Comparison of ENCODE assay signal across 10 cellular contexts in the genomic region with DNA sequence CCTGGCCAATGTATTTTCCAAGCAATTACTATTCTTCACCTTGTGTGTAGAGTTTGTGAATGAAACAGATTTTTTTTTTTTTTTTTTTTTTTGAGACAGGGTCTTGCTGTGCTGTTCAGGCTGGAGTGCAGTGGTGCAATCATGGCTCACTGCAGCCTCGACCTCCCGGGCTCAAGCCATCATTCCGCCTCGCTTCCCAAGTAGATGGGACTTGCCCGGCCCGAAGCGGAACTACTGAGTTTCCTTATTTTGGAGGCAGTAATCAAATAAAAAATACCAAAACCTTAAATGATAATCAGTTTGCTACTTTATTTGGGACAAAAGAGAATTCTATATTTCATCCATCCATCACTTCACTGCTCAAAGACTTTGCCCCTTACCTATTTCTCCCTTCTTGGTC. TPM values are rescaled to one million over a fixed set of nuclear protein-coding genes. Genes with fewer than 3 reads are reported as not detected.
DNase-seq lines count a peak whose midpoint lies in the region; ATAC-seq, FAIRE-seq and TF ChIP-seq lines count a peak whose summit lies in the region.
"Had no signal": no experiment of that assay in that cellular context is flagged by ENCODE, and none has a peak within 500 bp of the region (broad histone marks: within the 10 kb centered on the region; RNA-seq: fewer than 3 reads in every experiment).

No MANE protein-coding gene starts in this region.

- in situ Hi-C loops in HAP-1 (cut with MboI; ENCODE audit: low sequenced_read_pairs) = no loop called here

- H3K27me3 Mint-ChIP-seq in CD4-positive, CD25-positive, alpha-beta regulatory T cell = no peaks in the 10 kb centered on the region
- H3K27me3 Mint-ChIP-seq: activated CD8-positive, alpha-beta memory T cell treated with anti-CD3 and anti-CD28 coated beads, Interleukin-2, amount 10 ng/mL, durations not matched to agents 7 days and 5 days had no signal

- H3K4me1 Mint-ChIP-seq in CD4-positive, CD25-positive, alpha-beta regulatory T cell = peaks cover 7 to 18% (median 13%) of the 10 kb centered on the region in 4 donors

- peaks cover 0 to 2% (median 0%) of the 10 kb centered on the region in 7 donors for H3K9me3 Mint-ChIP-seq in CD4-positive, CD25-positive, alpha-beta regulatory T cell

- WGBS in pancreas, 2 donors = 94 to 96% methylated on average over 7 of the region's 7 CpGs
- WGBS in adrenal gland, 4 donors = 92 to 96% (median 94%) methylated on average over 7 of the region's 7 CpGs

- H3K27ac Mint-ChIP-seq in CD4-positive, CD25-positive, alpha-beta regulatory T cell = peak overlapping the region in 1 of 3 donors; percentile 94

- H3K9me3 ChIP-seq in CD4-positive, CD25-positive, alpha-beta regulatory T cell (ENCODE audit: control insufficient read depth in 2 of 2, low read length in 2 of 2) = no peaks in the 10 kb centered on the region
- no peaks in the 10 kb centered on the region for H3K9me3 ChIP-seq in Loucy (ENCODE audit: insufficient read depth, low read depth, low read length)
- no peaks in the 10 kb centered on the region for H3K9me3 ChIP-seq in pancreas
- H3K9me3 ChIP-seq in adrenal gland (replicated peaks in 1 of 3) = no peaks in the 10 kb centered on the region
- H3K9me3 ChIP-seq in HAP-1 = no peaks in the 10 kb centered on the region

- FAIRE-seq in pancreas (lab: Jason Lieb, UNC) (no peak), RCC 7860 (lab: Jason Lieb, UNC) (no peak)

- no peak for TF ChIP-seq CTCF in Loucy (conservative IDR thresholded peaks at IDR 0.05; ENCODE audit: low read length)
- TF ChIP-seq CTCF in dorsolateral prefrontal cortex (IDR thresholded peaks at IDR 0.05 in 54 of 56, conservative IDR thresholded peaks at IDR 0.05 in 2 of 56; ENCODE audit: low read depth in 1 of 56, partially characterized antibody in 56 of 56) = no peak
- TF ChIP-seq CTCF in pancreas (IDR thresholded peaks at IDR 0.05) = no peak
- no peak for TF ChIP-seq CTCF in adrenal gland (IDR thresholded peaks at IDR 0.05)

- no peaks in the 10 kb centered on the region for H3K9me2 ChIP-seq in Loucy (replicated peaks; ENCODE audit: low read depth, low read length)

- peak overlapping the region; percentile 85 to 98 (median 98) for H3K4me3 Mint-ChIP-seq in CD4-positive, CD25-positive, alpha-beta regulatory T cell

- DNase-seq in CD4-positive, CD25-positive, alpha-beta regulatory T cell = no peak
- no peak for DNase-seq in dorsolateral prefrontal cortex
- no peak for DNase-seq in pancreas
- DNase-seq in adrenal gland = no peak
- DNase-seq in RCC 7860 (ENCODE audit: low spot score) = no peak
- no peak for DNase-seq in SIG-M5 (lab: John Stamatoyannopoulos, UW)
- no peak for DNase-seq in HAP-1 (ENCODE audit: low spot score in 2 of 2)
- DNase-seq: activated CD8-positive, alpha-beta memory T cell treated with anti-CD3 and anti-CD28 coated beads, Interleukin-2, amount 10 ng/mL, durations not matched to agents 7 days and 5 days; stimulated activated naive CD4-positive, alpha-beta T cell had no signal

- no peaks in the 10 kb centered on the region; the same call in 1 of the 2 replicates for H3K79me2 ChIP-seq in Loucy (ENCODE audit: insufficient read depth, low read length)

- peaks cover 16% of the 10 kb centered on the region for H3K4me1 ChIP-seq in CD4-positive, CD25-positive, alpha-beta regulatory T cell (ENCODE audit: control insufficient read depth, insufficient read depth, low read length, poor library complexity, severe bottlenecking)
- H3K4me1 ChIP-seq in Loucy (ENCODE audit: insufficient read depth, low read length, poor library complexity, severe bottlenecking) = peaks cover 18% of the 10 kb centered on the region
- H3K4me1 ChIP-seq in pancreas = no peaks in the 10 kb centered on the region
- peaks cover 0 to 8% of the 10 kb centered on the region in 2 donors for H3K4me1 ChIP-seq in adrenal gland (replicated peaks in 1 of 2)
- H3K4me1 ChIP-seq in HAP-1 = no peaks in the 10 kb centered on the region

- H3K27ac ChIP-seq in CD4-positive, CD25-positive, alpha-beta regulatory T cell (ENCODE audit: insufficient read depth, low read length, poor library complexity, severe bottlenecking) = no peak overlapping the region
- H3K27ac ChIP-seq in dorsolateral prefrontal cortex (peak overlapping the region in 54 of 59 donors; percentile 64 to 97 (median 91)), pancreas (peak overlapping the region in 1 of 4 donors; percentile 75), adrenal gland (peak overlapping the region in 1 of 5 donors; percentile 70)

- no peaks in the 10 kb centered on the region for H3K36me3 Mint-ChIP-seq in CD4-positive, CD25-positive, alpha-beta regulatory T cell

- peak overlapping the region; percentile 75 for H3K9ac ChIP-seq in Loucy (ENCODE audit: low read depth, low read length, poor library complexity, severe bottlenecking)

- no peaks in the 10 kb centered on the region for H3F3A ChIP-seq in Loucy (ENCODE audit: low read depth)

- intact Hi-C loops in dorsolateral prefrontal cortex (cut with DNase I) (no loop called here), pancreas (cut with DNase I) (no loop called here), adrenal gland (cut with DNase I) (no loop called here)

- ATAC-seq in CD4-positive, CD25-positive, alpha-beta regulatory T cell (ENCODE audit: low read depth in 2 of 2) = no peak
- ATAC-seq in pancreas = no peak

- no peaks in the 10 kb centered on the region for H4K20me1 ChIP-seq in Loucy (ENCODE audit: insufficient read depth, low read length, poor library complexity, severe bottlenecking)

- peak overlapping the region; percentile 72 for H3K4me2 ChIP-seq in Loucy (ENCODE audit: low read depth, low read length, poor library complexity, severe bottlenecking)

- H3K27me3 ChIP-seq in CD4-positive, CD25-positive, alpha-beta regulatory T cell (ENCODE audit: control insufficient read depth, insufficient read depth, low read length) = no peaks in the 10 kb centered on the region
- H3K27me3 ChIP-seq in Loucy (ENCODE audit: insufficient read depth, low read length, poor library complexity, severe bottlenecking) (no peaks in the 10 kb centered on the region), dorsolateral prefrontal cortex (no peaks in the 10 kb centered on the region), pancreas (no peaks in the 10 kb centered on the region), adrenal gland (no peaks in the 10 kb centered on the region), HAP-1 (ENCODE audit: low read depth) (no peaks in the 10 kb centered on the region)

- no peak for TF ChIP-seq POLR2A in adrenal gland (IDR thresholded peaks at IDR 0.05)

- H3K36me3 ChIP-seq in CD4-positive, CD25-positive, alpha-beta regulatory T cell (ENCODE audit: control insufficient read depth, insufficient read depth, low read length) = no peaks in the 10 kb centered on the region
- H3K36me3 ChIP-seq in Loucy (ENCODE audit: insufficient read depth, low read length) (no peaks in the 10 kb centered on the region), pancreas (no peaks in the 10 kb centered on the region), adrenal gland (replicated peaks in 1 of 2) (no peaks in the 10 kb centered on the region), HAP-1 (replicated peaks) (no peaks in the 10 kb centered on the region)

- peak overlapping the region; percentile 84 for H3K4me3 ChIP-seq in CD4-positive, CD25-positive, alpha-beta regulatory T cell (ENCODE audit: low read depth, low read length)
- H3K4me3 ChIP-seq in Loucy (ENCODE audit: low read length, poor library complexity, severe bottlenecking) (peak overlapping the region; percentile 80), dorsolateral prefrontal cortex (peak overlapping the region in 58 of 59 donors; percentile 59 to 98 (median 81)), pancreas (peak overlapping the region in 3 of 4 donors; percentile 54 to 76 (median 67)), adrenal gland (peak overlapping the region in 1 of 4 donors; percentile 91), HAP-1 (no peak overlapping the region)

- peak overlapping the region; percentile 96 for H2AFZ ChIP-seq in Loucy (ENCODE audit: low read length)

RNA-seq across cellular contexts. Expression of gene BTBD8, which starts 0.7 kb away (rescaled TPM):
- 1.9 TPM for total RNA-seq in CD4-positive, CD25-positive, alpha-beta regulatory T cell
- polyA plus RNA-seq in CD4-positive, CD25-positive, alpha-beta regulatory T cell = under 1 TPM in 3 of 4 donors, not detected in 1; 0.65 to 0.87 (median 0.67) TPM
- total RNA-seq in dorsolateral prefrontal cortex (100 to 1,000 TPM in 96 of 120 experiments, 10 to 100 TPM in 24; 46.0 to 185 (median 122) TPM), pancreas (1 to 10 TPM; 1.1 to 7.1 (median 3.2) TPM), adrenal gland (10 to 100 TPM in 2 of 8 donors, 1 to 10 TPM in 6; 4.6 to 14.1 (median 9.6) TPM)
- polyA plus RNA-seq in pancreas (1 to 10 TPM; 1.9 to 2.1 TPM), adrenal gland (1 to 10 TPM; 3.5 to 9.5 (median 5.6) TPM)

RNA-seq across cellular contexts. Expression of gene SETSIP, which starts 4.2 kb away (rescaled TPM):
- total RNA-seq in CD4-positive, CD25-positive, alpha-beta regulatory T cell = not detected
- polyA plus RNA-seq in CD4-positive, CD25-positive, alpha-beta regulatory T cell = not detected
- total RNA-seq in dorsolateral prefrontal cortex = under 1 TPM in 1 of 120 experiments, not detected in 119; 0.63 TPM
- not detected for total RNA-seq in pancreas
- polyA plus RNA-seq in pancreas = not detected
- total RNA-seq in adrenal gland = not detected
- not detected for polyA plus RNA-seq in adrenal gland
- total RNA-seq: activated CD8-positive, alpha-beta memory T cell treated with anti-CD3 and anti-CD28 coated beads, Interleukin-2, amount 10 ng/mL, durations not matched to agents 7 days and 5 days had no signal

RNA-seq across cellular contexts. Expression of gene EPHX4, which starts 49.7 kb away (rescaled TPM):
- not detected for total RNA-seq in CD4-positive, CD25-positive, alpha-beta regulatory T cell
- polyA plus RNA-seq in CD4-positive, CD25-positive, alpha-beta regulatory T cell = not detected
- 10 to 100 TPM in 118 of 120 experiments, 1 to 10 TPM in 2; 3.6 to 37.6 (median 22.4) TPM for total RNA-seq in dorsolateral prefrontal cortex
- under 1 TPM in 2 of 6 donors, not detected in 4; 0.08 to 0.21 TPM for total RNA-seq in pancreas
- polyA plus RNA-seq in pancreas = under 1 TPM in 1 of 2 donors, not detected in 1; 0.23 TPM
- under 1 TPM in 5 of 8 donors, not detected in 3; 0.39 to 0.54 (median 0.50) TPM for total RNA-seq in adrenal gland
- polyA plus RNA-seq in adrenal gland = 1 to 10 TPM in 1 of 3 donors, under 1 TPM in 2; 0.17 to 1.2 (median 0.64) TPM
